In genomic region chr6:31822038-31822821, GRCh38 we compare ENCODE assay signal across 1 cellular context.
A peak's percentile ranks its signal among the peaks of the same experiment; 100 is the strongest.
TF ChIP-seq lines count a peak whose summit lies in the region.

No MANE protein-coding gene starts in this region.

TF ChIP-seq in GM12878, 131 proteins besides CTCF, POLR2A, EP300 and RAD21 (continued from another document):
- TF ChIP-seq PRDM15 (CRISPR knock-in tag; IDR thresholded peaks at IDR 0.05) = no peak
- peak; percentile 11; the same call in 1 of the 2 replicates for TF ChIP-seq LARP7 (IDR thresholded peaks at IDR 0.05)
- 0 out of 2 replicates have a peak, but pooled peaks have one; percentile 33 for TF ChIP-seq RFX5 (IDR thresholded peaks at IDR 0.05; ENCODE audit: low read depth, low read length)
- TF ChIP-seq PKNOX1 (IDR thresholded peaks at IDR 0.05) = peak; percentile 36; the same call in 1 of the 2 replicates
- TF ChIP-seq TARDBP (IDR thresholded peaks at IDR 0.05; ENCODE audit: borderline replicate concordance) = no peak
- no peak for TF ChIP-seq SIN3A (IDR thresholded peaks at IDR 0.05; ENCODE audit: low read depth, low read length)
- no peak for TF ChIP-seq NR2F1 (conservative IDR thresholded peaks at IDR 0.05)
- TF ChIP-seq MLLT1 (IDR thresholded peaks at IDR 0.05) = peak; percentile 12; the same call in 1 of the 2 replicates
- TF ChIP-seq NFXL1 (IDR thresholded peaks at IDR 0.05; ENCODE audit: borderline replicate concordance) = no peak
- no peak; the same call in 1 of the 2 replicates for TF ChIP-seq RB1 (IDR thresholded peaks at IDR 0.05; ENCODE audit: borderline replicate concordance)
- no peak for TF ChIP-seq PBX3 (IDR thresholded peaks at IDR 0.05; ENCODE audit: insufficient replicate concordance, low read depth, low read length)
- TF ChIP-seq POU2F2 (IDR thresholded peaks at IDR 0.05; ENCODE audit: borderline replicate concordance, low read depth, low read length) = no peak
- no peak for TF ChIP-seq NR2C1 (IDR thresholded peaks at IDR 0.05)
- no peak for TF ChIP-seq SMARCA5 (IDR thresholded peaks at IDR 0.05)
- no peak for TF ChIP-seq MAX (IDR thresholded peaks at IDR 0.05; ENCODE audit: low read depth, low read length)
- no peak for TF ChIP-seq E2F4 (IDR thresholded peaks at IDR 0.05; ENCODE audit: low read depth, low read length)
- TF ChIP-seq RUNX3 (IDR thresholded peaks at IDR 0.05; ENCODE audit: low read length) = peak; percentile 36
- no peak for TF ChIP-seq SMAD5 (IDR thresholded peaks at IDR 0.05; ENCODE audit: low read depth)
- peak; percentile 96; the same call in 1 of the 2 replicates for TF ChIP-seq BACH1 (IDR thresholded peaks at IDR 0.05; ENCODE audit: borderline replicate concordance)
- TF ChIP-seq NKRF (conservative IDR thresholded peaks at IDR 0.05) = 0 out of 2 replicates have a peak, but pooled peaks have one; percentile 32
- peak in 1 of 2 experiments; percentile 34; a peak in 1 of 4 replicates for TF ChIP-seq IKZF2 (IDR thresholded peaks at IDR 0.05)
- TF ChIP-seq ZNF207 (IDR thresholded peaks at IDR 0.05; ENCODE audit: borderline replicate concordance) = peak; percentile 67
- peak; percentile 13 for TF ChIP-seq SKIL (IDR thresholded peaks at IDR 0.05; ENCODE audit: low read depth, poor library complexity, severe bottlenecking)
- no peak for TF ChIP-seq MYC (IDR thresholded peaks at IDR 0.05; ENCODE audit: insufficient read depth, insufficient read length, insufficient replicate concordance, low read length, severe bottlenecking)
- no peak for TF ChIP-seq CBFB (IDR thresholded peaks at IDR 0.05; ENCODE audit: low read depth)
- TF ChIP-seq SPI1 (IDR thresholded peaks at IDR 0.05; ENCODE audit: borderline replicate concordance, insufficient read depth, low read depth, low read length) = no peak
- 0 out of 2 replicates have a peak, but pooled peaks have one; percentile 5 for TF ChIP-seq ESRRA (IDR thresholded peaks at IDR 0.05; ENCODE audit: low read length)
- TF ChIP-seq PAX8 (IDR thresholded peaks at IDR 0.05) = no peak
- TF ChIP-seq ZNF274 (IDR thresholded peaks at IDR 0.05; ENCODE audit: insufficient read depth, insufficient read length) = no peak
- TF ChIP-seq HSF1 (IDR thresholded peaks at IDR 0.05; ENCODE audit: low read depth, low read length) = peak; percentile 98
- TF ChIP-seq CREM (IDR thresholded peaks at IDR 0.05; ENCODE audit: low read depth) = no peak
- TF ChIP-seq BRCA1 (IDR thresholded peaks at IDR 0.05; ENCODE audit: low read depth, low read length) = no peak
- no peak for TF ChIP-seq TAF1 (IDR thresholded peaks at IDR 0.05; ENCODE audit: borderline replicate concordance, low read depth, low read length)
- TF ChIP-seq MTA3 (IDR thresholded peaks at IDR 0.05; ENCODE audit: borderline replicate concordance, low read length) = no peak
- TF ChIP-seq ELK1 (IDR thresholded peaks at IDR 0.05; ENCODE audit: low read depth, low read length) = no peak
